In genomic region chr1:26360051-26360806, GRCh38 we compare ENCODE assay signal across 9 cellular contexts. TPM values are rescaled to one million over a fixed set of nuclear protein-coding genes. Genes with fewer than 3 reads are reported as not detected.
DNase-seq lines count a peak whose midpoint lies in the region; ATAC-seq and TF ChIP-seq lines count a peak whose summit lies in the region.
"Had no signal": no experiment of that assay in that cellular context is flagged by ENCODE, and none has a peak within 500 bp of the region (broad histone marks: within the 10 kb centered on the region; RNA-seq: fewer than 3 reads in every experiment).

No MANE protein-coding gene starts in this region.

- CTCF ChIA-PET in activated CD4-positive, alpha-beta memory T cell treated with anti-CD3 and anti-CD28 coated beads for 36 hours (lab: Charles Lee), result interaction anchor here (0.5 to 5.5 kb wide), 7 partner anchors 14 to 126 kb away, joined by 3 to 48 read pairs (median 5); partner anchors contain the start of genes CEP85 and ZNF683

- peaks cover 44% of the 10 kb centered on the region for H3K4me1 Mint-ChIP-seq in activated CD4-positive, alpha-beta memory T cell treated with anti-CD3 and anti-CD28 coated beads for 36 hours (ENCODE audit: low read depth)

- peak; percentile 69 for DNase-seq in ELF-1 (ENCODE audit: low read depth, low spot score)
- peak; percentile 71 for DNase-seq in activated CD4-positive, alpha-beta memory T cell treated with anti-CD3 and anti-CD28 coated beads for 36 hours
- peak; percentile 22 for DNase-seq in epithelial cell of esophagus (ENCODE audit: low read depth)
- DNase-seq in RPMI8226, result no peak
- DNase-seq in posterior vena cava (ENCODE audit: low spot score), result no peak

- TF ChIP-seq CTCF in epithelial cell of esophagus (IDR thresholded peaks at IDR 0.05; ENCODE audit: insufficient read depth, low read depth, low read length, missing control alignments), result no peak

- no peak overlapping the region for H3K27ac Mint-ChIP-seq in activated CD4-positive, alpha-beta memory T cell treated with anti-CD3 and anti-CD28 coated beads for 36 hours

- peaks cover 7% of the 10 kb centered on the region for H3K27me3 Mint-ChIP-seq in activated CD4-positive, alpha-beta memory T cell treated with anti-CD3 and anti-CD28 coated beads for 36 hours

- peak overlapping the region in 7 of 21 experiments; percentile 9 to 72 (median 46) for H3K27ac ChIP-seq in skin epidermis

- ATAC-seq in GM18858 (IDR thresholded peaks at IDR 0.05; ENCODE audit: unreplicated experiment) (no peak), HG02571 (IDR thresholded peaks at IDR 0.05; ENCODE audit: unreplicated experiment) (no peak)

- intact Hi-C loops in activated CD4-positive, alpha-beta memory T cell treated with anti-CD3 and anti-CD28 coated beads for 36 hours (cut with micrococcal nuclease), result loop anchor here (5.0 kb wide), 2 partner anchors 37 to 57 kb away; no protein-coding TSS in a partner anchor
- intact Hi-C loops in posterior vena cava (cut with DNase I), result loop anchor here in 1 of 2 donors (1.0 kb wide), 1 partner anchor 13 kb away; no protein-coding TSS in a partner anchor

- peak overlapping the region; percentile 16 for H3K4me3 ChIP-seq in epithelial cell of esophagus (ENCODE audit: low read length)
- peak overlapping the region; percentile 7 to 35 (median 14) for H3K4me3 ChIP-seq in skin epidermis
- H3K4me3 ChIP-seq: PC-9 had no signal

- POLR2A ChIA-PET in activated CD4-positive, alpha-beta memory T cell treated with anti-CD3 and anti-CD28 coated beads for 36 hours (lab: Charles Lee), result interaction anchor here (0.5 to 1.3 kb wide), 2 partner anchors 57 to 98 kb away, joined by 3 read pairs; no protein-coding TSS in a partner anchor

- H3K9me3 Mint-ChIP-seq in activated CD4-positive, alpha-beta memory T cell treated with anti-CD3 and anti-CD28 coated beads for 36 hours, result no peaks in the 10 kb centered on the region

- peak overlapping the region; percentile 61 for H3K4me3 Mint-ChIP-seq in activated CD4-positive, alpha-beta memory T cell treated with anti-CD3 and anti-CD28 coated beads for 36 hours

- H3K36me3 Mint-ChIP-seq in activated CD4-positive, alpha-beta memory T cell treated with anti-CD3 and anti-CD28 coated beads for 36 hours, result no peaks in the 10 kb centered on the region

RNA-seq across cellular contexts. Expression of gene CRYBG2, which starts 6.3 kb away (rescaled TPM):
- total RNA-seq in activated CD4-positive, alpha-beta memory T cell treated with anti-CD3 and anti-CD28 coated beads for 36 hours, result 1 to 10 TPM; 1.3 to 1.6 TPM
- under 1 TPM in 1 of 2 donors, not detected in 1; 0.52 TPM for total RNA-seq in posterior vena cava

RNA-seq across cellular contexts. Expression of gene ZNF683, which starts 12.3 kb away (rescaled TPM):
- not detected for total RNA-seq in activated CD4-positive, alpha-beta memory T cell treated with anti-CD3 and anti-CD28 coated beads for 36 hours
- total RNA-seq in posterior vena cava, result not detected
- total RNA-seq: PC-9 had no signal

RNA-seq across cellular contexts. Expression of gene CD52, which starts 42.5 kb away (rescaled TPM):
- 100 to 1,000 TPM; 261 to 291 TPM for total RNA-seq in activated CD4-positive, alpha-beta memory T cell treated with anti-CD3 and anti-CD28 coated beads for 36 hours
- total RNA-seq in posterior vena cava, result 10 to 100 TPM in 1 of 2 donors, 1 to 10 TPM in 1; 7.0 to 16.1 TPM

RNA-seq across cellular contexts. Expression of gene LIN28A, which starts 50.4 kb away (rescaled TPM):
- total RNA-seq in activated CD4-positive, alpha-beta memory T cell treated with anti-CD3 and anti-CD28 coated beads for 36 hours, result not detected
- not detected for total RNA-seq in posterior vena cava
- total RNA-seq: PC-9 had no signal

RNA-seq across cellular contexts. Expression of gene UBXN11, which starts 53.8 kb away (rescaled TPM):
- 10 to 100 TPM; 24.5 to 26.1 TPM for total RNA-seq in activated CD4-positive, alpha-beta memory T cell treated with anti-CD3 and anti-CD28 coated beads for 36 hours
- 10 to 100 TPM; 12.2 to 17.1 TPM for total RNA-seq in posterior vena cava

Comparison
In these comparisons a context has a peak if more than half of its experiments do, and no peak if none do; other contexts are left out.
1. DNase-seq: peak in ELF-1 (single experiment), activated CD4-positive, alpha-beta memory T cell treated with anti-CD3 and anti-CD28 coated beads for 36 hours (single experiment) and epithelial cell of esophagus (single experiment); none in RPMI8226 (single experiment) and posterior vena cava (single experiment).
2. RNA of gene CD52, which starts 42.5 kb away (total RNA-seq): 261 to 291 TPM in activated CD4-positive, alpha-beta memory T cell treated with anti-CD3 and anti-CD28 coated beads for 36 hours; 7.0 to 16.1 TPM in posterior vena cava; every median in the first group is over 10 times any median in the second.